In genomic region chr9:136842380-136842948, GRCh38 we compare ENCODE assay signal across 1 cellular context.
TF ChIP-seq lines count a peak whose summit lies in the region.

AJM1 (plus strand) TSS chr9:136842478; CDS start chr9:136844415, 1,937 bp downstream.

TF ChIP-seq in GM12878, 131 proteins besides CTCF, POLR2A, EP300 and RAD21 (continued from another document):
- TF ChIP-seq LARP7 (IDR thresholded peaks at IDR 0.05) (0 out of 2 replicates have a peak, but pooled peaks have one; percentile 54), ZNF207 (IDR thresholded peaks at IDR 0.05; ENCODE audit: borderline replicate concordance) (peak; percentile 73; the same call in 1 of the 2 replicates), NBN (IDR thresholded peaks at IDR 0.05) (peak; percentile 83), ZNF592 (IDR thresholded peaks at IDR 0.05) (0 out of 2 replicates have a peak, but pooled peaks have one; percentile 80), KLF5 (IDR thresholded peaks at IDR 0.05; ENCODE audit: partially characterized antibody) (peak; percentile 38), SMC3 (IDR thresholded peaks at IDR 0.05; ENCODE audit: borderline replicate concordance, low read length) (peak; percentile 39), DPF2 (IDR thresholded peaks at IDR 0.05) (peak; percentile 28; the same call in 1 of the 2 replicates), RB1 (IDR thresholded peaks at IDR 0.05; ENCODE audit: borderline replicate concordance) (peak; percentile 59; the same call in 1 of the 2 replicates), BHLHE40 (IDR thresholded peaks at IDR 0.05; ENCODE audit: borderline replicate concordance in 1 of 2, low read depth in 2 of 2, low read length in 1 of 2) (peak; percentile 77 to 95; a peak in 3 of 4 replicates), HDGF (IDR thresholded peaks at IDR 0.05) (peak; percentile 54; the same call in 1 of the 2 replicates), MTA3 (IDR thresholded peaks at IDR 0.05; ENCODE audit: borderline replicate concordance, low read length) (0 out of 2 replicates have a peak, but pooled peaks have one; percentile 23), NKRF (conservative IDR thresholded peaks at IDR 0.05) (peak; percentile 53), E2F4 (IDR thresholded peaks at IDR 0.05; ENCODE audit: low read depth, low read length) (peak; percentile 34; the same call in 1 of the 2 replicates), MXI1 (IDR thresholded peaks at IDR 0.05; ENCODE audit: low read depth, low read length) (peak; percentile 45; the same call in 1 of the 2 replicates), PKNOX1 (IDR thresholded peaks at IDR 0.05) (0 out of 2 replicates have a peak, but pooled peaks have one; percentile 8), POLR2AphosphoS2 (IDR thresholded peaks at IDR 0.05; ENCODE audit: low read depth, low read length) (0 out of 2 replicates have a peak, but pooled peaks have one; percentile 31)
TF ChIP-seq in GM12878: peak in this region for 26; not testable (repeated sequence) for 105.
